In genomic region chr6:157200611-157201010, GRCh38 we compare ENCODE assay signal across 14 cellular contexts.
DNase-seq lines count a peak whose midpoint lies in the region; ATAC-seq and TF ChIP-seq lines count a peak whose summit lies in the region.
"Had no signal": no experiment of that assay in that cellular context is flagged by ENCODE, and none has a peak within 500 bp of the region (broad histone marks: within the 10 kb centered on the region; RNA-seq: fewer than 3 reads in every experiment).

No MANE protein-coding gene starts in this region.

- no peak overlapping the region for H3K18ac ChIP-seq in neuronal stem cell (ENCODE audit: low read length)

- no peak overlapping the region for H3K23ac ChIP-seq in neuronal stem cell (ENCODE audit: low read depth, low read length, poor library complexity)

- WGBS in neuronal stem cell (ENCODE audit: extremely low coverage in 2 of 2, insufficient read length in 2 of 2, insufficient replicate concordance in 1 of 2), 2 donors: no CpG with 5 or more reads among the region's 17 CpGs

- no peak overlapping the region for H3K4ac ChIP-seq in neuronal stem cell (ENCODE audit: low read length)

- no peak overlapping the region for H4K91ac ChIP-seq in neuronal stem cell (ENCODE audit: low read depth, low read length, poor library complexity)

- no peaks in the 10 kb centered on the region for H4K20me1 ChIP-seq in neural progenitor cell (ENCODE audit: low read depth)

- H2BK120ac ChIP-seq in neuronal stem cell (ENCODE audit: low read depth, low read length): no peak overlapping the region

- H3K27ac ChIP-seq in neuronal stem cell (replicated peaks; ENCODE audit: low read length): no peak overlapping the region
- H3K27ac ChIP-seq in upper lobe of right lung: no peak overlapping the region
- H3K27ac ChIP-seq in neural progenitor cell: no peak overlapping the region
- H3K27ac ChIP-seq: GM23248 had no signal

- no peak overlapping the region for H3K4me3 Mint-ChIP-seq in neural progenitor cell
- no peak overlapping the region for H3K4me3 Mint-ChIP-seq in nephron progenitor cell
- H3K4me3 Mint-ChIP-seq: B cell; CD4-positive, alpha-beta T cell had no signal

- peaks cover 2% of the 10 kb centered on the region for H3K79me1 ChIP-seq in neuronal stem cell (ENCODE audit: low read depth, low read length)

- H3K9ac ChIP-seq in neuronal stem cell (ENCODE audit: low read depth, low read length, poor library complexity): peak overlapping the region; percentile 70
- H3K9ac ChIP-seq in neural progenitor cell: no peak overlapping the region
- H3K9ac ChIP-seq: GM23248 had no signal

- no peak for TF ChIP-seq CTCF in upper lobe of right lung (IDR thresholded peaks at IDR 0.05)
- TF ChIP-seq CTCF in neural progenitor cell (IDR thresholded peaks at IDR 0.05): no peak
- no peak for TF ChIP-seq CTCF in nephron progenitor cell (IDR thresholded peaks at IDR 0.05)

- H3K9me3 ChIP-seq in neuronal stem cell (replicated peaks in 1 of 2; ENCODE audit: control insufficient read depth in 2 of 2, insufficient read depth in 1 of 2, low read depth in 1 of 2, low read length in 2 of 2) (no peaks in the 10 kb centered on the region), upper lobe of right lung (no peaks in the 10 kb centered on the region), neural progenitor cell (ENCODE audit: low read depth) (no peaks in the 10 kb centered on the region)

- H3K4me2 ChIP-seq in neuronal stem cell (ENCODE audit: insufficient read depth, low read length, poor library complexity, severe bottlenecking) (no peak overlapping the region), neural progenitor cell (no peak overlapping the region)

- no peaks in the 10 kb centered on the region for H3F3A ChIP-seq in neural progenitor cell (ENCODE audit: low read depth)

- H3K36me3 Mint-ChIP-seq in neural progenitor cell (peaks cover 35% of the 10 kb centered on the region), nephron progenitor cell (ENCODE audit: low read depth) (peaks cover 58% of the 10 kb centered on the region)

- no peaks in the 10 kb centered on the region for H3K27me3 Mint-ChIP-seq in neural progenitor cell (ENCODE audit: insufficient read depth, low read depth)
- peaks cover 1% of the 10 kb centered on the region for H3K27me3 Mint-ChIP-seq in nephron progenitor cell (ENCODE audit: low read depth, poor library complexity)
- H3K27me3 Mint-ChIP-seq: B cell; CD4-positive, alpha-beta T cell had no signal

- no peak overlapping the region for H3K14ac ChIP-seq in neuronal stem cell (ENCODE audit: low read length)

- H2AK5ac ChIP-seq in neuronal stem cell (ENCODE audit: low read depth, low read length): no peak overlapping the region

- H3K27me3 ChIP-seq in neuronal stem cell (ENCODE audit: control insufficient read depth in 3 of 3, insufficient read depth in 3 of 3, low read depth in 1 of 3, low read length in 3 of 3) (no peaks in the 10 kb centered on the region), upper lobe of right lung (no peaks in the 10 kb centered on the region), neural progenitor cell (no peaks in the 10 kb centered on the region)

- no peak overlapping the region for H4K8ac ChIP-seq in neuronal stem cell (ENCODE audit: low read depth, low read length)

- DNase-seq in DMS53 treated with DMSO at 0.1 percent for 48 hours (lab: John Stamatoyannopoulos, UW; ENCODE audit: unreplicated experiment) (peak; percentile 12), NCI-H2171 treated with DMSO at 0.1 percent for 48 hours (lab: John Stamatoyannopoulos, UW) (peak; percentile 68), neuronal stem cell (ENCODE audit: low spot score) (no peak), upper lobe of right lung (peak; percentile 30), neural progenitor cell (ENCODE audit: low spot score) (no peak), T-helper 9 cell (no peak), nephron progenitor cell (no peak)
- DNase-seq: Calu3; CD4-positive, alpha-beta T cell; DMS153; GM23248; IMR-90 had no signal

- no peak overlapping the region for H2BK12ac ChIP-seq in neuronal stem cell (ENCODE audit: low read length)

- H3K27ac Mint-ChIP-seq in neural progenitor cell: no peak overlapping the region
- H3K27ac Mint-ChIP-seq in nephron progenitor cell: no peak overlapping the region
- H3K27ac Mint-ChIP-seq: CD4-positive, alpha-beta T cell had no signal

- H3K4me3 ChIP-seq in neuronal stem cell (ENCODE audit: low read length in 2 of 2) (no peak overlapping the region), upper lobe of right lung (no peak overlapping the region), neural progenitor cell (no peak overlapping the region)
- H3K4me3 ChIP-seq: GM23248 had no signal

- no peaks in the 10 kb centered on the region for H3K4me1 ChIP-seq in neuronal stem cell (ENCODE audit: control insufficient read depth in 2 of 2, insufficient read depth in 1 of 2, low read depth in 1 of 2, low read length in 2 of 2)
- peaks cover 11% of the 10 kb centered on the region for H3K4me1 ChIP-seq in upper lobe of right lung
- no peaks in the 10 kb centered on the region for H3K4me1 ChIP-seq in neural progenitor cell

- H2AFZ ChIP-seq in neuronal stem cell (ENCODE audit: low read length) (no peak overlapping the region), neural progenitor cell (replicated peaks) (no peak overlapping the region)
- H2AFZ ChIP-seq: GM23248 had no signal

- H3K79me2 ChIP-seq in neural progenitor cell (ENCODE audit: low read depth): no peaks in the 10 kb centered on the region

- H3K36me3 ChIP-seq in neuronal stem cell (replicated peaks in 1 of 2; ENCODE audit: control insufficient read depth in 2 of 2, insufficient read depth in 2 of 2, low read length in 2 of 2) (peaks cover 29 to 93% of the 10 kb centered on the region in 2 donors), upper lobe of right lung (peaks cover 75% of the 10 kb centered on the region), neural progenitor cell (no peaks in the 10 kb centered on the region)

- no peak for ATAC-seq in upper lobe of right lung
- ATAC-seq: HCT116 had no signal

- intact Hi-C loops in upper lobe of right lung (cut with DNase I): no loop called here

- H3K9me3 Mint-ChIP-seq in neural progenitor cell (no peaks in the 10 kb centered on the region), nephron progenitor cell (no peaks in the 10 kb centered on the region)
- H3K9me3 Mint-ChIP-seq: CD4-positive, alpha-beta T cell had no signal

- peak overlapping the region; percentile 90 for H2BK5ac ChIP-seq in neuronal stem cell (ENCODE audit: low read length)

- H2BK15ac ChIP-seq in neuronal stem cell (ENCODE audit: low read length): no peak overlapping the region

- H3K4me1 Mint-ChIP-seq in neural progenitor cell (no peaks in the 10 kb centered on the region), nephron progenitor cell (no peaks in the 10 kb centered on the region)

Comparison
In these comparisons a context has a peak if more than half of its experiments do, and no peak if none do; other contexts are left out.
1. DNase-seq: peak in DMS53 treated with DMSO at 0.1 percent for 48 hours (single experiment), NCI-H2171 treated with DMSO at 0.1 percent for 48 hours (single experiment) and upper lobe of right lung (single experiment); none in neuronal stem cell (single experiment), neural progenitor cell (single experiment), T-helper 9 cell (single experiment) and nephron progenitor cell (single experiment).